ENCODE assay signal across 1 cellular context in genomic region chr11:3111919-3112690, GRCh38.
TF ChIP-seq lines count a peak whose summit lies in the region.

No MANE protein-coding gene starts in this region.

TF ChIP-seq in IMR-90, 13 proteins besides CTCF, POLR2A, EP300 and RAD21:
- TF ChIP-seq CEBPB (IDR thresholded peaks at IDR 0.05; ENCODE audit: low read depth, low read length) (peak; percentile 70), MAZ (IDR thresholded peaks at IDR 0.05; ENCODE audit: borderline replicate concordance, low read depth, low read length) (no peak), NFE2L2 (IDR thresholded peaks at IDR 0.05; ENCODE audit: low read depth, low read length) (no peak), FOS (IDR thresholded peaks at IDR 0.05; ENCODE audit: low read depth, low read length) (no peak), RCOR1 (IDR thresholded peaks at IDR 0.05; ENCODE audit: insufficient replicate concordance, low read length) (no peak), CHD1 (IDR thresholded peaks at IDR 0.05; ENCODE audit: low read depth, low read length) (no peak), MAFK (IDR thresholded peaks at IDR 0.05; ENCODE audit: low read depth, low read length) (no peak)
- TF ChIP-seq, protein P1, sequence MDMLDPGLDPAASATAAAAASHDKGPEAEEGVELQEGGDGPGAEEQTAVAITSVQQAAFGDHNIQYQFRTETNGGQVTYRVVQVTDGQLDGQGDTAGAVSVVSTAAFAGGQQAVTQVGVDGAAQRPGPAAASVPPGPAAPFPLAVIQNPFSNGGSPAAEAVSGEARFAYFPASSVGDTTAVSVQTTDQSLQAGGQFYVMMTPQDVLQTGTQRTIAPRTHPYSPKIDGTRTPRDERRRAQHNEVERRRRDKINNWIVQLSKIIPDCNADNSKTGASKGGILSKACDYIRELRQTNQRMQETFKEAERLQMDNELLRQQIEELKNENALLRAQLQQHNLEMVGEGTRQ (IDR thresholded peaks at IDR 0.05; ENCODE audit: low read depth, low read length): peak; percentile 41; the same call in 1 of the 2 replicates
